ENCODE assay signal across 19 cellular contexts in the genomic region with DNA sequence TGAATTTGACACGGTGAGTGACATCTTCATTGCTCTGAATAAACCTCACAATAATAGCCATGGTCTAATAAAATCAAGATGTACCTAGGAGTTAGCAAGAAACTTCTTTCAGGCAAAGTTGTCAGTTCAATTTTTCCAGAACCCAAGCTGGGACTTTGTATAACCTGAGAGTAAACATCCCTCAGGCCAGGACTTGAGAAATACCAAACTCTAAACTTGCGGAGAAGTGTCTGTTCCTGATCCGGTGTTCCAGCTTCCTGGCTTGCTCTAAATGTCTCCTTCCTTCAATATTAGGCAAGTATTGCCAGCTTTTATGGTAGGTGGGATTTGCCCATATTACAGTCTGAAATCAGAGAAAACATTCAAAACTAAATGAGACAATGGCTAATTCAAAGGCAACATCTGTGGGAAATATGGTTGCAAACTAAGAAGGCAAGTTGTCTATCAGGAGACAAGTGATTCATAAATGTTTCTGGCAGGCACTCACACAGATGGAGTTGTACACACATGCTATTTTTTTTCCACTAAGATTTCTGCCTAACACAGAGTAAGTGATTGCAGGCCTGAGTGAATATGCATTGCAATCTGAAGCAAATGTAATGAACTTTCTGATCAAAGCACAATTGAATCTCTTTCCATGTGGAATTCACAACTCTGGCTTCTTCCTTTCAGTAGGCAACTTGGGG.
DNase-seq lines count a peak whose midpoint lies in the region; ATAC-seq and TF ChIP-seq lines count a peak whose summit lies in the region.
"Had no signal": no experiment of that assay in that cellular context is flagged by ENCODE, and none has a peak within 500 bp of the region (broad histone marks: within the 10 kb centered on the region; RNA-seq: fewer than 3 reads in every experiment).

No MANE protein-coding gene starts in this region.

- WGBS in aorta, 2 donors, result 69 to 76% methylated on average over 3 of the region's 3 CpGs

- H3K27me3 ChIP-seq in left ventricle myocardium inferior (ENCODE audit: low read depth) (no peaks in the 10 kb centered on the region), aorta (ENCODE audit: control insufficient read depth in 1 of 2, insufficient read depth in 2 of 2, low read length in 1 of 2) (no peaks in the 10 kb centered on the region)
- H3K27me3 ChIP-seq: cardiac muscle cell, transverse colon had no signal

- ATAC-seq in Right ventricle myocardium inferior (peak; percentile 81), aorta (ENCODE audit: low FRiP score) (no peak)
- ATAC-seq: activated CD8-positive, alpha-beta T cell treated with anti-CD3 and anti-CD28 coated beads for 36 hours; stimulated activated naive B cell treated with anti-CD40 and anti-IgM and Interleukin-4, amounts not matched to agents 10 μg/mL and 1 μg/mL and 100 μg/mL, for 72 hours; WTC11 had no signal

- CTCF ChIA-PET in HEK293T (lab: Yijun Ruan, JAX), result no interaction called here

- no peak for DNase-seq in Right ventricle myocardium inferior (ENCODE audit: missing footprints)
- DNase-seq in cardiac septum (ENCODE audit: low spot score), result no peak
- no peak for DNase-seq in epithelial cell of prostate (ENCODE audit: low read depth, low spot score)
- DNase-seq in left ventricle myocardium inferior, result no peak
- DNase-seq in aorta, result no peak
- DNase-seq in NCI-H2171 treated with DMSO at 0.1 percent for 48 hours (lab: John Stamatoyannopoulos, UW), result no peak
- DNase-seq in HEK293T (ENCODE audit: extremely low spot score), result no peak
- DNase-seq in NCI-H82 treated with DMSO at 0.1 percent for 48 hours (lab: John Stamatoyannopoulos, UW; ENCODE audit: unreplicated experiment), result no peak
- DNase-seq: 8988T; activated CD8-positive, alpha-beta T cell treated with anti-CD3 and anti-CD28 coated beads for 36 hours; activated T-cell treated with anti-CD3 and anti-CD28 coated beads, Interleukin-2, amount 50 U/mL, for 48 hours; effector CD8-positive, alpha-beta T cell; islet precursor cell; mesendoderm; nephron progenitor cell; stimulated activated naive B cell treated with anti-CD40 and anti-IgM and Interleukin-4, amounts not matched to agents 10 μg/mL and 1 μg/mL and 100 μg/mL, for 72 hours; transverse colon had no signal

- H3K9me3 ChIP-seq in left ventricle myocardium inferior (replicated peaks), result no peaks in the 10 kb centered on the region
- H3K9me3 ChIP-seq in aorta (ENCODE audit: control insufficient read depth, low read length), result no peaks in the 10 kb centered on the region
- H3K9me3 ChIP-seq: transverse colon had no signal

- POLR2A ChIA-PET in HEK293T (lab: Yijun Ruan, JAX), result no interaction called here

- H3K4me3 ChIP-seq in left ventricle myocardium inferior (no peak overlapping the region), aorta (ENCODE audit: low read length in 2 of 2) (no peak overlapping the region)
- H3K4me3 ChIP-seq: cardiac muscle cell, transverse colon had no signal

- no peak for TF ChIP-seq CTCF in left ventricle myocardium inferior (IDR thresholded peaks at IDR 0.05; ENCODE audit: borderline replicate concordance)

- peaks cover 44% of the 10 kb centered on the region for H3K4me1 ChIP-seq in left ventricle myocardium inferior
- H3K4me1 ChIP-seq in aorta (ENCODE audit: control insufficient read depth in 1 of 2, insufficient read depth in 2 of 2, low read length in 2 of 2), result no peaks in the 10 kb centered on the region

- intact Hi-C loops in Right ventricle myocardium inferior (cut with DNase I), result loop anchor here (10.0 kb wide), 1 partner anchor 135 kb away; no protein-coding TSS in a partner anchor
- intact Hi-C loops in cardiac septum (cut with DNase I), result loop anchor here (2.0 to 5.0 kb wide), 2 partner anchors 51 to 97 kb away; no protein-coding TSS in a partner anchor
- intact Hi-C loops in left ventricle myocardium inferior (cut with micrococcal nuclease), result no loop called here
- intact Hi-C loops in aorta (cut with DNase I), result loop anchor here in 1 of 2 donors (10.0 kb wide), 1 partner anchor 85 kb away; the partner anchor contains the start of gene COL8A1

- H3K36me3 ChIP-seq in left ventricle myocardium inferior (no peaks in the 10 kb centered on the region), aorta (ENCODE audit: control insufficient read depth in 1 of 2, insufficient read depth in 2 of 2, low read length in 1 of 2) (no peaks in the 10 kb centered on the region)
- H3K36me3 ChIP-seq: cardiac muscle cell, transverse colon had no signal

- H3K27ac ChIP-seq in epithelial cell of prostate, result peak overlapping the region; percentile 64
- peak overlapping the region; percentile 83 for H3K27ac ChIP-seq in left ventricle myocardium inferior (replicated peaks)
- H3K27ac ChIP-seq in aorta (ENCODE audit: low read depth in 1 of 2, low read length in 2 of 2), result no peak overlapping the region
- H3K27ac ChIP-seq: cardiac muscle cell, transverse colon had no signal

TF ChIP-seq in HEK293T, 16 proteins besides CTCF, POLR2A, EP300 and RAD21:
- TF ChIP-seq BHLHE40 (IDR thresholded peaks at IDR 0.05; ENCODE audit: borderline replicate concordance) (no peak), ZNF384 (IDR thresholded peaks at IDR 0.05) (no peak), L3MBTL2 (conservative IDR thresholded peaks at IDR 0.05) (no peak), SUZ12 (IDR thresholded peaks at IDR 0.05) (no peak), FOXA1 (IDR thresholded peaks at IDR 0.05) (no peak), LEF1 (IDR thresholded peaks at IDR 0.05; ENCODE audit: borderline replicate concordance) (no peak)

Comparison
In these comparisons a context has a peak if more than half of its experiments do, and no peak if none do; other contexts are left out.
1. H3K27ac ChIP-seq: peak in epithelial cell of prostate (single experiment) and left ventricle myocardium inferior (single experiment); none in aorta (0 of 2).